In the genomic region with DNA sequence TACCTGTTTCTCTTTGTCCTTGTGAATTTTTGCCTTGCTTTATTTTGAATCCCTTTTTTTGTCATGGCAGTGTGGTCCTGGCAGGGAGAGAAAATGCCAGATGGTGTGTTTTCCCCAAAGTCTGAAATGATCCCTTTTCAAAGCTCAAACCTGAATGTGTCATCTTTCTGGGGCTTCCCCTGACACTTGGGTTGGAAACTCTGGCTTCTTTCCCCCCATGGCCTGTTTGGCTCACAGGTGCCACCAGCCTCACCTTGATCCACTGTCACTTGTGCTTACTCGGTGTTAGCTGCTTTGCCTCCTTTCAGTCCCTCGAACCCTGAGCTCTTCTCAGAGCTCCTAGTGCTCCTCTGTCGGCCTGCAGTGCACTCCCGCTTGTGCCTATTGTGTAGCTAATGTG, we compare ENCODE assay signal across 1 cellular context.
TF ChIP-seq lines count a peak whose summit lies in the region.

No MANE protein-coding gene starts in this region.

TF ChIP-seq in WTC11, 78 proteins besides CTCF, POLR2A, EP300 and RAD21 (continued from another document):
- TF ChIP-seq, protein P1, sequence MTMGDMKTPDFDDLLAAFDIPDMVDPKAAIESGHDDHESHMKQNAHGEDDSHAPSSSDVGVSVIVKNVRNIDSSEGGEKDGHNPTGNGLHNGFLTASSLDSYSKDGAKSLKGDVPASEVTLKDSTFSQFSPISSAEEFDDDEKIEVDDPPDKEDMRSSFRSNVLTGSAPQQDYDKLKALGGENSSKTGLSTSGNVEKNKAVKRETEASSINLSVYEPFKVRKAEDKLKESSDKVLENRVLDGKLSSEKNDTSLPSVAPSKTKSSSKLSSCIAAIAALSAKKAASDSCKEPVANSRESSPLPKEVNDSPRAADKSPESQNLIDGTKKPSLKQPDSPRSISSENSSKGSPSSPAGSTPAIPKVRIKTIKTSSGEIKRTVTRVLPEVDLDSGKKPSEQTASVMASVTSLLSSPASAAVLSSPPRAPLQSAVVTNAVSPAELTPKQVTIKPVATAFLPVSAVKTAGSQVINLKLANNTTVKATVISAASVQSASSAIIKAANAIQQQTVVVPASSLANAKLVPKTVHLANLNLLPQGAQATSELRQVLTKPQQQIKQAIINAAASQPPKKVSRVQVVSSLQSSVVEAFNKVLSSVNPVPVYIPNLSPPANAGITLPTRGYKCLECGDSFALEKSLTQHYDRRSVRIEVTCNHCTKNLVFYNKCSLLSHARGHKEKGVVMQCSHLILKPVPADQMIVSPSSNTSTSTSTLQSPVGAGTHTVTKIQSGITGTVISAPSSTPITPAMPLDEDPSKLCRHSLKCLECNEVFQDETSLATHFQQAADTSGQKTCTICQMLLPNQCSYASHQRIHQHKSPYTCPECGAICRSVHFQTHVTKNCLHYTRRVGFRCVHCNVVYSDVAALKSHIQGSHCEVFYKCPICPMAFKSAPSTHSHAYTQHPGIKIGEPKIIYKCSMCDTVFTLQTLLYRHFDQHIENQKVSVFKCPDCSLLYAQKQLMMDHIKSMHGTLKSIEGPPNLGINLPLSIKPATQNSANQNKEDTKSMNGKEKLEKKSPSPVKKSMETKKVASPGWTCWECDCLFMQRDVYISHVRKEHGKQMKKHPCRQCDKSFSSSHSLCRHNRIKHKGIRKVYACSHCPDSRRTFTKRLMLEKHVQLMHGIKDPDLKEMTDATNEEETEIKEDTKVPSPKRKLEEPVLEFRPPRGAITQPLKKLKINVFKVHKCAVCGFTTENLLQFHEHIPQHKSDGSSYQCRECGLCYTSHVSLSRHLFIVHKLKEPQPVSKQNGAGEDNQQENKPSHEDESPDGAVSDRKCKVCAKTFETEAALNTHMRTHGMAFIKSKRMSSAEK (CRISPR knock-in tag; IDR thresholded peaks at IDR 0.05; ENCODE audit: borderline replicate concordance), result no peak
- TF ChIP-seq ESRRA (CRISPR knock-in tag; IDR thresholded peaks at IDR 0.05; ENCODE audit: borderline replicate concordance), result no peak
- no peak for TF ChIP-seq CREM (CRISPR knock-in tag; IDR thresholded peaks at IDR 0.05)
- no peak for TF ChIP-seq CBFB (CRISPR knock-in tag; IDR thresholded peaks at IDR 0.05; ENCODE audit: low read depth)
- TF ChIP-seq, protein P2, sequence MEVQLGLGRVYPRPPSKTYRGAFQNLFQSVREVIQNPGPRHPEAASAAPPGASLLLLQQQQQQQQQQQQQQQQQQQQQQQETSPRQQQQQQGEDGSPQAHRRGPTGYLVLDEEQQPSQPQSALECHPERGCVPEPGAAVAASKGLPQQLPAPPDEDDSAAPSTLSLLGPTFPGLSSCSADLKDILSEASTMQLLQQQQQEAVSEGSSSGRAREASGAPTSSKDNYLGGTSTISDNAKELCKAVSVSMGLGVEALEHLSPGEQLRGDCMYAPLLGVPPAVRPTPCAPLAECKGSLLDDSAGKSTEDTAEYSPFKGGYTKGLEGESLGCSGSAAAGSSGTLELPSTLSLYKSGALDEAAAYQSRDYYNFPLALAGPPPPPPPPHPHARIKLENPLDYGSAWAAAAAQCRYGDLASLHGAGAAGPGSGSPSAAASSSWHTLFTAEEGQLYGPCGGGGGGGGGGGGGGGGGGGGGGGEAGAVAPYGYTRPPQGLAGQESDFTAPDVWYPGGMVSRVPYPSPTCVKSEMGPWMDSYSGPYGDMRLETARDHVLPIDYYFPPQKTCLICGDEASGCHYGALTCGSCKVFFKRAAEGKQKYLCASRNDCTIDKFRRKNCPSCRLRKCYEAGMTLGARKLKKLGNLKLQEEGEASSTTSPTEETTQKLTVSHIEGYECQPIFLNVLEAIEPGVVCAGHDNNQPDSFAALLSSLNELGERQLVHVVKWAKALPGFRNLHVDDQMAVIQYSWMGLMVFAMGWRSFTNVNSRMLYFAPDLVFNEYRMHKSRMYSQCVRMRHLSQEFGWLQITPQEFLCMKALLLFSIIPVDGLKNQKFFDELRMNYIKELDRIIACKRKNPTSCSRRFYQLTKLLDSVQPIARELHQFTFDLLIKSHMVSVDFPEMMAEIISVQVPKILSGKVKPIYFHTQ (CRISPR knock-in tag; IDR thresholded peaks at IDR 0.05), result no peak
- TF ChIP-seq ATF2 (CRISPR knock-in tag; IDR thresholded peaks at IDR 0.05; ENCODE audit: borderline replicate concordance, low read depth), result no peak
- TF ChIP-seq TEAD1 (CRISPR knock-in tag; IDR thresholded peaks at IDR 0.05), result no peak
- TF ChIP-seq ZBTB43 (CRISPR knock-in tag; IDR thresholded peaks at IDR 0.05), result no peak
- no peak for TF ChIP-seq GTF2I (CRISPR knock-in tag; conservative IDR thresholded peaks at IDR 0.05)
- TF ChIP-seq, protein P3, sequence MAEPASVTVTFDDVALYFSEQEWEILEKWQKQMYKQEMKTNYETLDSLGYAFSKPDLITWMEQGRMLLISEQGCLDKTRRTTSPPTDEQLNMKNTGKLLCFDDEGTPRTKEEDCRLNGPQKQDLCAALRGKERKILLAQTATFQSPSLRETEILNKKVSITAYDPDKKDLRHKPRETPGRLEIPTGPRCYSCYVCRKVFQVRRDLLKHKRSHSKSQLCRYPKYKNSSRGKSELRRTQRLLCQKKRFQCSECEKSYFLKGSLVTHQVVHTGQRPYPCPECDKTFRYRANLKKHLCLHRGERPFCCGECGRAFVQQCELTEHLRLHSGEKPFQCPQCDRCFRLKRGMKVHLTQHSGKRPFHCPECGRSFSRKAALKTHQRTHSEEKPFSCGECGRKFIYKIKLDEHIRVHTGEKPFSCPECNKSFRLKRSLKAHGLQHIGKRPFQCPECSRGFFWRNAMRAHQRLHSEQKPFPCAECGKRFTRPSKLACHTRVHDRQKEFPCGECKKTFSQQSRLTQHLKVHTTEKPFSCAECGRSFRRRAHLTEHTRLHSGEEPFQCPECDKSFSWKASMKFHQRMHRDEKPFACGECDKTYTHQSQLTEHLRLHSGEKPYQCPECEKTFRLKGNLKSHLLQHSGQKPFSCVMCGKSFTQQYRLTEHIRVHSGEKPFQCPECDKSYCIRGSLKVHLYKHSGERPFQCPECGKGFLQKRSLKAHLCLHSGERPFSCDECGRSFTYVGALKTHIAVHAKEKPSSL (CRISPR knock-in tag; conservative IDR thresholded peaks at IDR 0.05), result no peak
- TF ChIP-seq GABPB1 (CRISPR knock-in tag; IDR thresholded peaks at IDR 0.05), result no peak
